19 cellular contexts compared by ENCODE assay signal in the genomic region with DNA sequence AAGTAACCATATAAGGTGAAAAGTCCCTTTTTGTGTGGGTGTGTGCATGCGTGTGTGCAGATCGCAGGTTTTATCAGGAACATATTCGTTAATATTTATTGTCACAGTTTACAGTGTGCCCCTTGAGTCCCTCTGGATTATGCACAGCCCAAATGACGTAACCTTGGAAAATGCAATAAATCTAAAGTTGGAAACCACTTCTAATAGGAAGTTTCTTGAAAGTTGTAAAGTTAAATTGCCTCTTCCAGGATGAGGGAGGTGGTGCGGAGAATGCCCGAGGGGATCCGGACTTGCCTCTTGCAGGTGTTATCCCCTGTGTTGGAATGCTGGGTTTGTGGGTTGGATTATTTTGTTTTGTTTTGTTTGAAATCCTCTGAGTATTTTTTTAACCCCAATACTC.
DNase-seq lines count a peak whose midpoint lies in the region; ATAC-seq, FAIRE-seq and TF ChIP-seq lines count a peak whose summit lies in the region.
"Had no signal": no experiment of that assay in that cellular context is flagged by ENCODE, and none has a peak within 500 bp of the region (broad histone marks: within the 10 kb centered on the region; RNA-seq: fewer than 3 reads in every experiment).

No MANE protein-coding gene starts in this region.

- no peaks in the 10 kb centered on the region for H3K27me3 ChIP-seq in pancreas
- no peaks in the 10 kb centered on the region for H3K27me3 ChIP-seq in aorta (ENCODE audit: control insufficient read depth in 1 of 2, insufficient read depth in 2 of 2, low read length in 1 of 2)

- H3K9ac ChIP-seq in SK-N-MC (ENCODE audit: insufficient read length), result no peak overlapping the region

- no peak for ATAC-seq in pancreas
- peak; percentile 76 for ATAC-seq in aorta (ENCODE audit: low FRiP score)
- ATAC-seq: GM23338; natural killer cell treated with Interleukin-12 subunit alpha and Interleukin-12 subunit beta and Interleukin-15 and Interleukin-18, amount 100 ng/mL, for 72 hours; stimulated activated effector memory CD8-positive, alpha-beta T cell treated with anti-CD3 and anti-CD28 coated beads, Interleukin-12 subunit alpha, Interleukin-12 subunit beta, amount 100 ng/mL, for 72 hours had no signal

- WGBS in pancreas, 2 donors, result 44 to 57% methylated on average over 7 of the region's 7 CpGs
- 5 to 8% methylated on average over 7 of the region's 7 CpGs for WGBS in aorta, 2 donors

- H3K4me3 ChIP-seq in SK-N-MC (0 out of 2 replicates have a peak overlapping the region, but pooled peaks have one; percentile 12), fibroblast of mammary gland (ENCODE audit: control insufficient read depth, low read depth, low read length) (no peak overlapping the region), pancreas (no peak overlapping the region), aorta (ENCODE audit: low read length in 2 of 2) (no peak overlapping the region)
- H3K4me3 ChIP-seq: GM23338 had no signal

- H3K27ac ChIP-seq in SK-N-MC (no peak overlapping the region), pancreas (peak overlapping the region in 3 of 4 donors; percentile 1 to 51 (median 51)), aorta (ENCODE audit: low read depth in 1 of 2, low read length in 2 of 2) (peak overlapping the region; percentile 74 to 87)
- H3K27ac ChIP-seq: RWPE1 had no signal

- TF ChIP-seq CTCF in fibroblast of mammary gland (conservative IDR thresholded peaks at IDR 0.05; ENCODE audit: control insufficient read depth, insufficient read depth, low read depth, low read length) (no peak), pancreas (IDR thresholded peaks at IDR 0.05) (no peak)

- peak; percentile 32 for DNase-seq in SK-N-MC (ENCODE audit: low read depth, low spot score)
- peak; percentile 37 for DNase-seq in fibroblast of mammary gland (ENCODE audit: low read depth)
- no peak for DNase-seq in pancreas
- no peak for DNase-seq in aorta
- no peak for DNase-seq in frontal cortex (ENCODE audit: low spot score in 2 of 2)
- DNase-seq in T-helper 2 cell, result no peak
- DNase-seq in NCI-H1092 (lab: John Stamatoyannopoulos, UW), result no peak
- DNase-seq: activated CD4-positive, alpha-beta T cell treated with anti-CD3 and anti-CD28 coated beads for 4 hours; central memory CD4-positive, alpha-beta T cell; effector CD4-positive, alpha-beta T cell; hypothalamus; islet precursor cell; NCI-H2107; NCI-H524 treated with DMSO at 0.1 percent for 48 hours; SW 1271 had no signal

- H3K36me3 ChIP-seq in SK-N-MC (ENCODE audit: insufficient read depth, low read length) (no peaks in the 10 kb centered on the region), pancreas (no peaks in the 10 kb centered on the region), aorta (ENCODE audit: control insufficient read depth in 1 of 2, insufficient read depth in 2 of 2, low read length in 1 of 2) (no peaks in the 10 kb centered on the region)

- H3K9me3 ChIP-seq in SK-N-MC (ENCODE audit: low read depth, low read length) (no peaks in the 10 kb centered on the region), pancreas (no peaks in the 10 kb centered on the region), aorta (ENCODE audit: control insufficient read depth, low read length) (no peaks in the 10 kb centered on the region)

- intact Hi-C loops in pancreas (cut with DNase I), result no loop called here
- intact Hi-C loops in aorta (cut with DNase I), result loop anchor here (5.0 to 10.0 kb wide), 4 partner anchors 71 to 294 kb away; no protein-coding TSS in a partner anchor

- H3K4me1 ChIP-seq in pancreas (peaks cover 9 to 29% (median 25%) of the 10 kb centered on the region in 3 donors), aorta (ENCODE audit: control insufficient read depth in 1 of 2, insufficient read depth in 2 of 2, low read length in 2 of 2) (peaks cover 9 to 16% of the 10 kb centered on the region in 2 donors)

- FAIRE-seq in pancreas (lab: Jason Lieb, UNC) (no peak), frontal cortex (lab: Jason Lieb, UNC) (no peak)

Comparison
In these comparisons a context has a peak if more than half of its experiments do, and no peak if none do; other contexts are left out.
1. DNase-seq: peak in SK-N-MC (single experiment) and fibroblast of mammary gland (single experiment); none in pancreas (0 of 6), aorta (0 of 2), frontal cortex (0 of 2), T-helper 2 cell (0 of 5) and NCI-H1092 (single experiment).
2. intact Hi-C loops: an anchor here in aorta (5.0 to 10.0 kb wide); none called in pancreas.